In genomic region chr10:11678074-11678793, GRCh38 we compare ENCODE assay signal across 1 cellular context.
TF ChIP-seq lines count a peak whose summit lies in the region.

No MANE protein-coding gene starts in this region.

TF ChIP-seq in GM12878, 131 proteins besides CTCF, POLR2A, EP300 and RAD21 (continued from another document and continues in another):
- TF ChIP-seq SIN3A (IDR thresholded peaks at IDR 0.05; ENCODE audit: low read depth, low read length) (no peak), ATF7 (IDR thresholded peaks at IDR 0.05; ENCODE audit: low read depth) (peak; percentile 82), KAT2A (conservative IDR thresholded peaks at IDR 0.05; ENCODE audit: control insufficient read depth, low read depth, low read length) (no peak), ASH2L (IDR thresholded peaks at IDR 0.05; ENCODE audit: borderline replicate concordance, low read depth) (0 out of 2 replicates have a peak, but pooled peaks have one; percentile 79), PAX8 (IDR thresholded peaks at IDR 0.05) (no peak), JUND (IDR thresholded peaks at IDR 0.05; ENCODE audit: low read depth, low read length) (peak; percentile 84), CREB1 (IDR thresholded peaks at IDR 0.05; ENCODE audit: low read depth) (peak; percentile 62; the same call in 1 of the 2 replicates), HDGF (IDR thresholded peaks at IDR 0.05) (no peak), FOS (IDR thresholded peaks at IDR 0.05; ENCODE audit: borderline replicate concordance, extremely low read depth, insufficient read length) (no peak), ATF2 (IDR thresholded peaks at IDR 0.05; ENCODE audit: low read length) (peak; percentile 98), BRCA1 (IDR thresholded peaks at IDR 0.05; ENCODE audit: low read depth, low read length) (no peak), BACH1 (IDR thresholded peaks at IDR 0.05; ENCODE audit: borderline replicate concordance) (peak; percentile 86; the same call in 1 of the 2 replicates), TAF1 (IDR thresholded peaks at IDR 0.05; ENCODE audit: borderline replicate concordance, low read depth, low read length) (peak; percentile 16; the same call in 1 of the 2 replicates), STAT1 (conservative IDR thresholded peaks at IDR 0.05) (no peak), IRF5 (IDR thresholded peaks at IDR 0.05; ENCODE audit: borderline replicate concordance) (no peak), CBX5 (IDR thresholded peaks at IDR 0.05; ENCODE audit: low read depth) (peak; percentile 65; the same call in 1 of the 2 replicates), JUNB (IDR thresholded peaks at IDR 0.05) (peak; percentile 89), TCF7 (IDR thresholded peaks at IDR 0.05; ENCODE audit: borderline replicate concordance) (no peak), POU2F2 (IDR thresholded peaks at IDR 0.05; ENCODE audit: borderline replicate concordance, low read depth, low read length) (peak; percentile 89), NR2F1 (conservative IDR thresholded peaks at IDR 0.05) (peak; percentile 64), RAD51 (IDR thresholded peaks at IDR 0.05) (no peak), CHD1 (IDR thresholded peaks at IDR 0.05; ENCODE audit: low read depth, low read length) (no peak), FOXM1 (IDR thresholded peaks at IDR 0.05; ENCODE audit: low read depth, low read length) (peak; percentile 96), E4F1 (IDR thresholded peaks at IDR 0.05; ENCODE audit: borderline replicate concordance, partially characterized antibody) (no peak), KLF5 (IDR thresholded peaks at IDR 0.05; ENCODE audit: partially characterized antibody) (no peak), RFX5 (IDR thresholded peaks at IDR 0.05; ENCODE audit: low read depth, low read length) (no peak), RCOR1 (conservative IDR thresholded peaks at IDR 0.05; ENCODE audit: low read depth, low read length) (0 out of 2 replicates have a peak, but pooled peaks have one; percentile 85), SUPT20H (IDR thresholded peaks at IDR 0.05; ENCODE audit: borderline replicate concordance, control insufficient read depth, low read depth, low read length) (no peak), MXI1 (IDR thresholded peaks at IDR 0.05; ENCODE audit: low read depth, low read length) (peak; percentile 66; the same call in 1 of the 2 replicates), MYC (IDR thresholded peaks at IDR 0.05; ENCODE audit: insufficient read depth, insufficient read length, insufficient replicate concordance, low read length, severe bottlenecking) (no peak), ZNF622 (IDR thresholded peaks at IDR 0.05) (no peak), ETV6 (conservative IDR thresholded peaks at IDR 0.05 in 1 of 2, IDR thresholded peaks at IDR 0.05 in 1 of 2; ENCODE audit: borderline replicate concordance in 1 of 2, low read depth in 1 of 2) (peak in 1 of 2 experiments; percentile 83; a peak in 1 of 4 replicates), GABPA (IDR thresholded peaks at IDR 0.05; ENCODE audit: low read depth) (no peak), CHD2 (IDR thresholded peaks at IDR 0.05; ENCODE audit: borderline replicate concordance, low read depth, low read length) (peak; percentile 50; the same call in 1 of the 2 replicates), ZBTB4 (CRISPR knock-in tag; IDR thresholded peaks at IDR 0.05) (no peak), MTA3 (IDR thresholded peaks at IDR 0.05; ENCODE audit: borderline replicate concordance, low read length) (peak; percentile 33; the same call in 1 of the 2 replicates), ZNF217 (IDR thresholded peaks at IDR 0.05) (peak; percentile 99), GATAD2B (conservative IDR thresholded peaks at IDR 0.05; ENCODE audit: low read depth) (0 out of 2 replicates have a peak, but pooled peaks have one; percentile 20), EZH2 (IDR thresholded peaks at IDR 0.05; ENCODE audit: borderline replicate concordance, control insufficient read depth, low read depth, low read length) (no peak), NFXL1 (IDR thresholded peaks at IDR 0.05; ENCODE audit: borderline replicate concordance) (no peak), ESRRA (IDR thresholded peaks at IDR 0.05; ENCODE audit: low read length) (no peak), POLR2AphosphoS2 (IDR thresholded peaks at IDR 0.05; ENCODE audit: low read depth, low read length) (no peak), NFYA (IDR thresholded peaks at IDR 0.05; ENCODE audit: borderline replicate concordance, low read depth, low read length) (no peak), PAX5 (IDR thresholded peaks at IDR 0.05; ENCODE audit: borderline replicate concordance, low read depth, low read length) (peak; percentile 91), SREBF1 (IDR thresholded peaks at IDR 0.05; ENCODE audit: low read length) (no peak), PBX3 (IDR thresholded peaks at IDR 0.05; ENCODE audit: insufficient replicate concordance, low read depth, low read length) (peak; percentile 65), HDAC6 (IDR thresholded peaks at IDR 0.05; ENCODE audit: unreplicated experiment) (no peak), BHLHE40 (IDR thresholded peaks at IDR 0.05; ENCODE audit: borderline replicate concordance in 1 of 2, low read depth in 2 of 2, low read length in 1 of 2) (peak; percentile 70 to 80), CUX1 (IDR thresholded peaks at IDR 0.05; ENCODE audit: insufficient replicate concordance, low read depth, low read length) (peak; percentile 53)
